ENCODE assay signal across 23 cellular contexts in genomic region chr16:12879812-12880211, GRCh38. TPM values are rescaled to one million over a fixed set of nuclear protein-coding genes. Genes with fewer than 3 reads are reported as not detected.
"Had no signal": no experiment of that assay in that cellular context is flagged by ENCODE, and none has a peak within 500 bp of the region (broad histone marks: within the 10 kb centered on the region; RNA-seq: fewer than 3 reads in every experiment).

No MANE protein-coding gene starts in this region.

- FAIRE-seq: RCC 7860 had no signal

- ATAC-seq: T-cell had no signal

- DNase-seq: KBM-7, MV-4-11, NCI-H1092, NCI-H1105 treated with DMSO at 0.1 percent for 48 hours, NCI-H1417 treated with DMSO at 0.1 percent for 48 hours, NCI-H146, NCI-H1694 treated with DMSO at 0.1 percent for 48 hours, NCI-H1930, NCI-H2081, NCI-H2107, NCI-H226, NCI-H446, NCI-H510A, NCI-H524 treated with DMSO at 0.1 percent for 48 hours, NCI-H69, NCI-H774, OCI-M1, RPMI8226, SHP77, SW 1271, T-cell had no signal

RNA-seq across cellular contexts. Expression of gene SHISA9, which starts 21.6 kb away (rescaled TPM):
- polyA plus RNA-seq: IgD-negative memory B cell had no signal
